Comparison of ENCODE assay signal across 14 cellular contexts in genomic region chr1:158022554-158023278, GRCh38. TPM values are rescaled to one million over a fixed set of nuclear protein-coding genes. Genes with fewer than 3 reads are reported as not detected.
DNase-seq lines count a peak whose midpoint lies in the region; ATAC-seq and TF ChIP-seq lines count a peak whose summit lies in the region.
"Had no signal": no experiment of that assay in that cellular context is flagged by ENCODE, and none has a peak within 500 bp of the region (broad histone marks: within the 10 kb centered on the region; RNA-seq: fewer than 3 reads in every experiment).

No MANE protein-coding gene starts in this region.

- no peak for TF ChIP-seq POLR2A in tibial nerve (IDR thresholded peaks at IDR 0.05)

- ATAC-seq in RWPE2 (ENCODE audit: low read depth): no peak
- ATAC-seq: activated CD4-positive, alpha-beta T cell treated with anti-CD3 and anti-CD28 coated beads for 36 hours; activated T-helper 17 cell treated with anti-CD3 and anti-CD28 coated beads, Interleukin-2, amount 50 U/mL, for 72 hours; stimulated activated effector memory CD8-positive, alpha-beta T cell treated with anti-CD3 and anti-CD28 coated beads, Interleukin-12 subunit alpha, Interleukin-12 subunit beta, amount 100 ng/mL, for 72 hours had no signal

- TF ChIP-seq CTCF in RWPE2 (IDR thresholded peaks at IDR 0.05; ENCODE audit: poor library complexity, severe bottlenecking) (no peak), fibroblast of pulmonary artery (IDR thresholded peaks at IDR 0.05; ENCODE audit: low read length, missing control alignments) (no peak), tibial nerve (IDR thresholded peaks at IDR 0.05) (no peak)

- H3K4me1 ChIP-seq in RWPE2 (ENCODE audit: insufficient read depth, poor library complexity, severe bottlenecking) (peaks cover 52% of the 10 kb centered on the region), muscle layer of duodenum (ENCODE audit: control insufficient read depth in 1 of 2, insufficient read depth in 2 of 2, low read length in 2 of 2) (peaks cover 27 to 77% of the 10 kb centered on the region in 2 donors), tibial nerve (peaks cover 0 to 96% (median 87%) of the 10 kb centered on the region in 4 donors)

- DNase-seq in RWPE2 (ENCODE audit: low spot score) (no peak), fibroblast of pulmonary artery (ENCODE audit: low read depth) (peak; percentile 66), tibial nerve (ENCODE audit: low spot score in 2 of 2) (peak in 1 of 2 donors; percentile 54), anterior cingulate cortex (lab: John Stamatoyannopoulos, UW) (no peak), GM19238 (ENCODE audit: insufficient read length, low spot score) (no peak), OCI-M2 (lab: John Stamatoyannopoulos, UW; ENCODE audit: unreplicated experiment) (no peak)
- no peak for DNase-seq in stimulated activated CD4-positive, alpha-beta T cell treated with anti-CD3 and anti-CD28 coated beads, Interleukin-4, amount 100 ng/mL, for 4 hours
- DNase-seq: activated CD4-positive, alpha-beta T cell treated with anti-CD3 and anti-CD28 coated beads for 36 hours; CD4-positive, alpha-beta T cell; NK-92 treated with Interleukin-12 subunit alpha and Interleukin-12 subunit beta, amount 100 ng/mL, for 24 hours; stimulated activated CD4-positive, alpha-beta T cell treated with anti-CD3 and anti-CD28 coated beads, Interleukin-2, amount 100 ng/mL, for 24 hours had no signal

- 18 to 21% methylated on average over 6 of the region's 6 CpGs for WGBS in tibial nerve, 2 donors

- H3K4me3 ChIP-seq in RWPE2 (ENCODE audit: severe bottlenecking) (no peak overlapping the region), fibroblast of pulmonary artery (replicated peaks; ENCODE audit: low read depth, low read length) (no peak overlapping the region), muscle layer of duodenum (ENCODE audit: low read depth in 1 of 2, low read length in 2 of 2) (no peak overlapping the region), tibial nerve (no peak overlapping the region)

- H3K9me3 ChIP-seq in RWPE2 (ENCODE audit: severe bottlenecking): no peaks in the 10 kb centered on the region
- no peaks in the 10 kb centered on the region for H3K9me3 ChIP-seq in muscle layer of duodenum (ENCODE audit: control insufficient read depth in 1 of 2, low read length in 2 of 2)
- H3K9me3 ChIP-seq in tibial nerve: no peaks in the 10 kb centered on the region

- H3K27me3 ChIP-seq in RWPE2 (ENCODE audit: insufficient read depth, poor library complexity, severe bottlenecking): no peaks in the 10 kb centered on the region
- H3K27me3 ChIP-seq in muscle layer of duodenum (ENCODE audit: low read depth, low read length): no peaks in the 10 kb centered on the region
- no peaks in the 10 kb centered on the region for H3K27me3 ChIP-seq in tibial nerve

- peaks cover 17% of the 10 kb centered on the region for H3K36me3 ChIP-seq in RWPE2 (ENCODE audit: low read depth)
- H3K36me3 ChIP-seq in muscle layer of duodenum (ENCODE audit: control insufficient read depth in 1 of 2, insufficient read depth in 2 of 2, low read length in 2 of 2): peaks cover 0 to 8% of the 10 kb centered on the region in 2 donors
- no peaks in the 10 kb centered on the region for H3K36me3 ChIP-seq in tibial nerve

- TF ChIP-seq EP300 in tibial nerve (IDR thresholded peaks at IDR 0.05): peak in 1 of 2 donors; percentile 67

- H3K27ac ChIP-seq in RWPE2 (ENCODE audit: poor library complexity, severe bottlenecking) (peak overlapping the region; percentile 98), muscle layer of duodenum (ENCODE audit: low read length) (peak overlapping the region; percentile 54), tibial nerve (peak overlapping the region; percentile 49 to 97 (median 84))

RNA-seq across cellular contexts. Expression of gene KIRREL1, which starts 29.3 kb away (rescaled TPM):
- 10 to 100 TPM; 47.1 to 60.6 (median 50.7) TPM for total RNA-seq in tibial nerve
- total RNA-seq: CD4-positive, alpha-beta T cell had no signal
